14 cellular contexts compared by ENCODE assay signal in the genomic region with DNA sequence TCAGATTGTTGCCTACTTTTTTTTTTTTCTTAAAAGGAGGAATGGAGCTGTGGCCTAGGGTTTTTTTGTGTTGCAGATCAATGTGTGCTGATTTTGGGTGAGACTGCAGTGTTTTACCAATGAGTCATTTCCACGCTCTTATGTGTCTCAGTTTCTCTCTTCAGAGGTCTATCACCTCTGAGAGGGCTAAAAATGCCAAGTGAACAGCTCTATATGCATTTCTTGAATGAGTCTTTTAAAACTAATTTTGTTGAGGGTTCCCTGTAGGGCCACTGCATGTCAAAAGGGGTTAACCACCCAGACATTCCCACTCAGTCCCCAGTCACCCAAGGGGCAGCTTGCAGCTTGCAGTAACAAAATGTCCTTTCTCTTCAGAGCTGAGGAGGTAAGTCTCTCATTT. TPM values are rescaled to one million over a fixed set of nuclear protein-coding genes. Genes with fewer than 3 reads are reported as not detected.
A peak's percentile ranks its signal among the peaks of the same experiment; 100 is the strongest.
DNase-seq lines count a peak whose midpoint lies in the region; ATAC-seq and TF ChIP-seq lines count a peak whose summit lies in the region.
"Had no signal": no experiment of that assay in that cellular context is flagged by ENCODE, and none has a peak within 500 bp of the region (broad histone marks: within the 10 kb centered on the region; RNA-seq: fewer than 3 reads in every experiment).

No MANE protein-coding gene starts in this region.

- 0 out of 2 replicates have a peak overlapping the region, but pooled peaks have one; percentile 11 for H3K9ac ChIP-seq in HUES48 (ENCODE audit: low read depth, low read length)
- H3K9ac ChIP-seq in iPS-20b (ENCODE audit: low read depth, low read length): no peak overlapping the region

- H3K4me2 ChIP-seq in GM23338: peak overlapping the region; percentile 29

- H4K20me1 ChIP-seq in GM23338 (replicated peaks; ENCODE audit: insufficient read depth): no peaks in the 10 kb centered on the region

- 0 out of 2 replicates have a peak, but pooled peaks cover 4% of the 10 kb centered on the region for H3K9me2 ChIP-seq in GM23338 (ENCODE audit: insufficient read depth)

- peaks cover 4% of the 10 kb centered on the region; the same call in 1 of the 2 replicates for H3K9me3 ChIP-seq in HUES48 (ENCODE audit: control insufficient read depth, insufficient read depth, low read length)
- no peaks in the 10 kb centered on the region; the same call in 1 of the 2 replicates for H3K9me3 ChIP-seq in iPS-20b (ENCODE audit: insufficient read depth, low read depth, low read length)

- H3K4me1 ChIP-seq in GM23338 (ENCODE audit: insufficient read depth) (peaks cover 36% of the 10 kb centered on the region), HUES48 (ENCODE audit: control insufficient read depth, insufficient read depth, low read length) (peaks cover 37% of the 10 kb centered on the region), iPS-20b (ENCODE audit: insufficient read depth, low read length) (peaks cover 15% of the 10 kb centered on the region)

- no peaks in the 10 kb centered on the region for H3F3A ChIP-seq in GM23338 (replicated peaks; ENCODE audit: low read depth)

- TF ChIP-seq CTCF in GM23338 (conservative IDR thresholded peaks at IDR 0.05; ENCODE audit: low read depth in 2 of 2): no peak

- H3K4me3 Mint-ChIP-seq in GM23338: peak overlapping the region; percentile 58

- DNase-seq in GM23338 (ENCODE audit: low spot score): peak; percentile 18
- no peak for DNase-seq in GF-D8 (lab: John Stamatoyannopoulos, UW)
- DNase-seq in H4 (ENCODE audit: low spot score): no peak
- no peak for DNase-seq in OCI-M2 (lab: John Stamatoyannopoulos, UW; ENCODE audit: unreplicated experiment)
- DNase-seq: activated CD4-positive, alpha-beta T cell treated with anti-CD3 and anti-CD28 coated beads, Interleukin-2, amount 50 U/mL, for 48 hours; aorta; NCI-H2171 had no signal

- no peak overlapping the region for H2AFZ ChIP-seq in GM23338

- ATAC-seq in GM18873 (IDR thresholded peaks at IDR 0.05; ENCODE audit: low FRiP score, unreplicated experiment) (peak; percentile 76), GM23338 (peak; percentile 72), HG03457 (IDR thresholded peaks at IDR 0.05; ENCODE audit: unreplicated experiment) (no peak)

- peak overlapping the region; percentile 87 for H3K27ac Mint-ChIP-seq in GM23338

- no peaks in the 10 kb centered on the region for H3K27me3 ChIP-seq in GM23338 (ENCODE audit: insufficient read depth)
- H3K27me3 ChIP-seq in HUES48 (ENCODE audit: control insufficient read depth, insufficient read depth, low read length): no peaks in the 10 kb centered on the region
- no peaks in the 10 kb centered on the region for H3K27me3 ChIP-seq in iPS-20b (ENCODE audit: insufficient read depth, low read length)

- H3K9me3 Mint-ChIP-seq in GM23338: peaks cover 7% of the 10 kb centered on the region; the same call in 2 of the 3 replicates

- H3K27ac ChIP-seq in GM23338 (ENCODE audit: low read depth) (peak overlapping the region; percentile 11; the same call in 1 of the 2 replicates), HUES48 (ENCODE audit: low read depth, low read length) (peak overlapping the region; percentile 93), iPS-20b (ENCODE audit: low read length) (no peak overlapping the region)

- H3K36me3 Mint-ChIP-seq in GM23338 (ENCODE audit: low read depth): peaks cover 16% of the 10 kb centered on the region; the same call in 1 of the 3 replicates

- no peaks in the 10 kb centered on the region for H3K79me2 ChIP-seq in GM23338 (replicated peaks; ENCODE audit: insufficient read depth)

- no peaks in the 10 kb centered on the region for H3K36me3 ChIP-seq in GM23338 (ENCODE audit: insufficient read depth)
- H3K36me3 ChIP-seq in HUES48 (ENCODE audit: control insufficient read depth, insufficient read depth, low read length): no peaks in the 10 kb centered on the region
- H3K36me3 ChIP-seq in iPS-20b (ENCODE audit: insufficient read depth, low read depth, low read length): no peaks in the 10 kb centered on the region

- peaks cover 35% of the 10 kb centered on the region for H3K4me1 Mint-ChIP-seq in GM23338

- H3K27me3 Mint-ChIP-seq in GM23338 (ENCODE audit: insufficient read depth, low read depth, poor library complexity): no peaks in the 10 kb centered on the region

- H3K4me3 ChIP-seq in GM23338 (peak overlapping the region; percentile 16; the same call in 1 of the 2 replicates), HUES48 (ENCODE audit: low read depth, low read length) (peak overlapping the region; percentile 53), iPS-20b (ENCODE audit: low read length) (peak overlapping the region; percentile 53)

TF ChIP-seq in GM23338, 12 proteins besides CTCF, POLR2A, EP300 and RAD21 (continues in another document):
- TF ChIP-seq EZH2phosphoT487 (IDR thresholded peaks at IDR 0.05; ENCODE audit: unreplicated experiment): no peak
- no peak for TF ChIP-seq ZNF462 (CRISPR knock-in tag; IDR thresholded peaks at IDR 0.05)

RNA-seq across cellular contexts. Expression of gene GLIPR1L2, which starts 24.3 kb away (rescaled TPM):
- total RNA-seq in GM23338 (2014; rRNA removed; shearing (Covaris generic)): not detected in 2 replicates
- polyA plus RNA-seq in GM23338 (2016; fragmentation: Nextera tagmentation; extraction: Ambion mirVana): 0.08 and 0.12 TPM in 2 replicates
- total RNA-seq in H4 (2014; rRNA removed; shearing (Covaris generic)): 0.14 TPM in 1 of 2 replicates, not detected in the other

RNA-seq across cellular contexts. Expression of gene GLIPR1L1, which starts 32.2 kb away (rescaled TPM):
- not detected in 2 replicates for total RNA-seq in GM23338 (2014; rRNA removed; shearing (Covaris generic))
- polyA plus RNA-seq in GM23338 (2016; fragmentation: Nextera tagmentation; extraction: Ambion mirVana): 3.1 and 4.4 TPM in 2 replicates
- not detected in 2 replicates for total RNA-seq in H4 (2014; rRNA removed; shearing (Covaris generic))
- total RNA-seq: aorta, epithelial cell of proximal tubule, liver, renal cortical epithelial cell had no signal
- polyA plus RNA-seq: aorta, liver had no signal

RNA-seq across cellular contexts. Expression of gene CAPS2, which starts 36.5 kb away (rescaled TPM):
- total RNA-seq in GM23338 (2014; rRNA removed; shearing (Covaris generic)): 4.1 and 7.4 TPM in 2 replicates
- polyA plus RNA-seq in GM23338 (2016; fragmentation: Nextera tagmentation; extraction: Ambion mirVana): 2.2 and 2.9 TPM in 2 replicates
- total RNA-seq in H4 (2014; rRNA removed; shearing (Covaris generic)): 3.0 and 6.6 TPM in 2 replicates
